26 cellular contexts compared by ENCODE assay signal in genomic region chr1:95903060-95903459, GRCh38.
"Had no signal": no experiment of that assay in that cellular context is flagged by ENCODE, and none has a peak within 500 bp of the region (broad histone marks: within the 10 kb centered on the region; RNA-seq: fewer than 3 reads in every experiment).

No MANE protein-coding gene starts in this region.

- H3K79me2 ChIP-seq: hepatocyte had no signal

- DNase-seq: activated B cell treated with CpG ODN at 0.5 μM for 24 hours; activated CD4-positive, alpha-beta T cell treated with anti-CD3 and anti-CD28 coated beads, Interleukin-2, amount 50 U/mL, for 1 hour; activated CD8-positive, alpha-beta T cell treated with anti-CD3 and anti-CD28 coated beads for 36 hours; activated gamma-delta T cell treated with Interleukin-2 at 50 U/mL for 16 hours; activated naive CD4-positive, alpha-beta T cell treated with anti-CD3 and anti-CD28 coated beads, Interleukin-2, amount 50 U/mL, for 16 hours; activated T-cell treated with anti-CD3 and anti-CD28 coated beads, Interleukin-2, amount 50 U/mL, for 4 hours; amniotic stem cell; brain microvascular endothelial cell; central memory CD4-positive, alpha-beta T cell; gastrocnemius medialis; islet precursor cell; left ventricle myocardium superior; naive B cell; nephron progenitor cell; pancreas; retina; stimulated activated CD4-positive, alpha-beta T cell treated with anti-CD3 and anti-CD28 coated beads, Interleukin-12 subunit alpha, Interleukin-12 subunit beta, amount 100 ng/mL, for 4 hours; stimulated activated CD4-positive, alpha-beta T cell treated with anti-CD3 and anti-CD28 coated beads, Interleukin-4, amount 100 ng/mL, for 1 hour; stimulated activated naive CD8-positive, alpha-beta T cell treated with anti-CD3 and anti-CD28 coated beads, Interleukin-15, Interleukin-2, amounts not matched to agents 100 U/mL and 50 U/mL, for 24 hours; testis; transverse colon had no signal

- H3K27me3 ChIP-seq: brain microvascular endothelial cell, gastrocnemius medialis, hepatocyte, pancreas, testis, transverse colon had no signal

- H3K9me3 ChIP-seq: gastrocnemius medialis, pancreas, prostate gland, testis, transverse colon had no signal

- H3K36me3 ChIP-seq: brain microvascular endothelial cell, gastrocnemius medialis, pancreas, prostate gland, transverse colon had no signal

- H2AFZ ChIP-seq: hepatocyte had no signal

- ATAC-seq: activated CD8-positive, alpha-beta T cell treated with anti-CD3 and anti-CD28 coated beads for 36 hours; activated T-cell treated with anti-CD3 and anti-CD28 coated beads, Interleukin-2, amount 50 U/mL, for 4 hours; activated T-helper 17 cell treated with anti-CD3 and anti-CD28 coated beads, Interleukin-2, amount 50 U/mL, for 72 hours; gastrocnemius medialis; left ventricle myocardium superior; pancreas; sciatic nerve; stimulated activated naive CD8-positive, alpha-beta T cell treated with anti-CD3 and anti-CD28 coated beads, Interleukin-15, Interleukin-2, amounts not matched to agents 100 U/mL and 50 U/mL, for 24 hours had no signal

- H3K4me3 ChIP-seq: gastrocnemius medialis, hepatocyte, pancreas, prostate gland, skin epidermis, testis, transverse colon had no signal

- H3K27ac ChIP-seq: brain microvascular endothelial cell, gastrocnemius medialis, hepatocyte, pancreas, prostate gland, skin epidermis, testis, transverse colon had no signal

- H3K4me2 ChIP-seq: hepatocyte had no signal

- H3K4me1 ChIP-seq: gastrocnemius medialis, pancreas, prostate gland, testis, transverse colon had no signal
